Comparison of ENCODE assay signal across 8 cellular contexts in the genomic region with DNA sequence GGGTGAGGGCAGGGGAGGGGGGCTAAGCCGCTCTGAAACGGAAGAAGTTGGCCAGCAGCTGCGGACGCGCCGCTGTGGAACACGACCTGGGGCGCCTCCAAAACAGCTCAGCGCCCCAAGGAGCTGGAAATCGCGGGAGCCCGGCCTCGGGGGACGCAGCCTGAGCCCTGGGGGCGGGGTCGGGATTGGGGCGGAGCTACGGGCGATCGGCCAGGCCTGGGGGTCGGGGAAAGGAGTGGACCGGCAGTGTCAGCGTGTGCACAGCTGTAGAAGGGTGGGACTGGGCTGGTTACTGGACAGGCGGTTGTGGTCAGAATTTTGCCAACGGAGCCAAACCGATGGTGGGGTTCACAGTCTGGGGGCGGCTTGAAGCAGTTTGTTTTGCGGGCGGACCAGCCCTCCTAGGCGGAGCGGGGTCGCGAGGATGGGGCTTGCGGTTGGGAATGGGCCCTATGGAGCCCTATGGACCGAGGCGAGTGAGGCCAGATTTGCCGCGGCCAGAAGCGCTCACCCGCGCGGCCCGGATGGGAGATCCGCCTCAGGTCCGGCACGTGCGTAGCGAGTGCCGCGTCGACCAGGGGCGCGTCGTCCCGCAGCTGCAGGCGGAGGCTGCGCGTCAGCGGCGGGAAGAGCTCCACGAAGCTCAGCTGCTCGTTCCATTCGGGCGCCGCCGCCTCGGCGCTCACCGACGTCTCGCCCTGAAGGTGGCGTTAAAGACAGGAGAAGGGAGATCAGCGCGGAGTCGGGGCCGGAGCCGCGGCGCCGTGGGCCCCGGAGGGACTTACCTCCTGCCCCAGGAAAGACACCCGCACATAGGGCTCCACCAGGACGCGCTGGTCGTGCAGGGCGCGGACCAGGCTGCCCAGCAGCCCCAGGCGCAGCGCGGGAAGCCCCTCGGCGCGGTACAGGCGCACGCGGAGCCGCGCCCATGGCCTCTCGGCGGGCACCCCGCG. TPM values are rescaled to one million over a fixed set of nuclear protein-coding genes. Genes with fewer than 3 reads are reported as not detected.
A peak's percentile ranks its signal among the peaks of the same experiment; 100 is the strongest.
DNase-seq lines count a peak whose midpoint lies in the region; ATAC-seq and TF ChIP-seq lines count a peak whose summit lies in the region.

No MANE protein-coding gene starts in this region.

- peaks cover 13 to 19% of the 10 kb centered on the region in 2 donors for H3K4me1 ChIP-seq in thoracic aorta (ENCODE audit: control insufficient read depth in 1 of 2, low read depth in 2 of 2)

- peaks cover 4% of the 10 kb centered on the region for H3K4me1 Mint-ChIP-seq in glutamatergic neuron (ENCODE audit: low read depth, unreplicated experiment)
- peaks cover 10% of the 10 kb centered on the region for H3K4me1 Mint-ChIP-seq in osteocyte (ENCODE audit: unreplicated experiment)

- H3K27ac ChIP-seq in HL-60 (replicated peaks) (no peak overlapping the region), thoracic aorta (no peak overlapping the region)

- H3K4me3 Mint-ChIP-seq in glutamatergic neuron (ENCODE audit: unreplicated experiment), result peak overlapping the region; percentile 82
- peak overlapping the region; percentile 72 for H3K4me3 Mint-ChIP-seq in osteocyte (ENCODE audit: unreplicated experiment)

- H3K9me3 ChIP-seq in thoracic aorta, result no peaks in the 10 kb centered on the region

- peak; percentile 80 for DNase-seq in COLO668 (lab: John Stamatoyannopoulos, UW; ENCODE audit: unreplicated experiment)
- peak; percentile 60 to 83 for DNase-seq in HL-60 (ENCODE audit: low read depth in 1 of 2, low spot score in 1 of 2)
- DNase-seq in SK-N-DZ (ENCODE audit: low spot score), result peak; percentile 76
- DNase-seq in activated naive CD4-positive, alpha-beta T cell (lab: John Stamatoyannopoulos, UW), result peak; percentile 34 to 74 (median 48)
- peak; percentile 81 for DNase-seq in glutamatergic neuron
- no peak for DNase-seq in osteocyte (ENCODE audit: extremely low spot score, unreplicated experiment)
- DNase-seq in thoracic aorta (ENCODE audit: low spot score), result no peak

- H3K36me3 Mint-ChIP-seq in glutamatergic neuron (ENCODE audit: unreplicated experiment) (no peaks in the 10 kb centered on the region), osteocyte (ENCODE audit: unreplicated experiment) (no peaks in the 10 kb centered on the region)

- H3K27ac Mint-ChIP-seq in glutamatergic neuron (ENCODE audit: unreplicated experiment) (no peak overlapping the region), osteocyte (ENCODE audit: unreplicated experiment) (no peak overlapping the region)

- H3K4me3 ChIP-seq in HL-60 (replicated peaks; ENCODE audit: insufficient read depth, low read length), result peak overlapping the region; percentile 25
- H3K4me3 ChIP-seq in thoracic aorta, result peak overlapping the region; percentile 79

- TF ChIP-seq CTCF in HL-60 (IDR thresholded peaks at IDR 0.05; ENCODE audit: insufficient read depth, low read length), result peak; percentile 18
- TF ChIP-seq CTCF in glutamatergic neuron (IDR thresholded peaks at IDR 0.05; ENCODE audit: partially characterized antibody, unreplicated experiment), result no peak
- TF ChIP-seq CTCF in osteocyte (IDR thresholded peaks at IDR 0.05), result peak; percentile 57
- TF ChIP-seq CTCF in thoracic aorta (IDR thresholded peaks at IDR 0.05), result peak; percentile 36

- ATAC-seq in thoracic aorta (ENCODE audit: insufficient number of reproducible peaks, low FRiP score, low read depth) (no peak), GM21619 (IDR thresholded peaks at IDR 0.05; ENCODE audit: unreplicated experiment) (no peak)

- no peaks in the 10 kb centered on the region for H3K36me3 ChIP-seq in thoracic aorta

- H3K9me3 Mint-ChIP-seq in glutamatergic neuron (ENCODE audit: unreplicated experiment) (peaks cover 9% of the 10 kb centered on the region), osteocyte (ENCODE audit: unreplicated experiment) (no peaks in the 10 kb centered on the region)

- H3K27me3 Mint-ChIP-seq in glutamatergic neuron (ENCODE audit: unreplicated experiment) (peaks cover 14% of the 10 kb centered on the region), osteocyte (ENCODE audit: unreplicated experiment) (peaks cover 22% of the 10 kb centered on the region)

- H3K27me3 ChIP-seq in HL-60 (ENCODE audit: insufficient read depth, poor library complexity, severe bottlenecking) (peaks cover 19% of the 10 kb centered on the region), thoracic aorta (replicated peaks; ENCODE audit: insufficient read depth) (no peaks in the 10 kb centered on the region)

RNA-seq across cellular contexts. Expression of a gene that starts 14.3 kb away (rescaled TPM):
- polyA plus RNA-seq in SK-N-DZ (2014; cell fraction: cytosol; rRNA removed), result 2.9 and 7.8 TPM in 2 replicates
- polyA plus RNA-seq in SK-N-DZ (2014; cell fraction: nucleus; rRNA removed), result 46.8 and 53.6 TPM in 2 replicates
- 5.0 TPM for total RNA-seq in glutamatergic neuron (ENCODE audit: unreplicated experiment)
- 1.8 and 1.9 TPM in 2 replicates for total RNA-seq in osteocyte
- 1 to 10 TPM in 1 of 2 donors, not detected in 1; 1.5 TPM for total RNA-seq in thoracic aorta

RNA-seq across cellular contexts. Expression of a gene that starts 59.4 kb away (rescaled TPM):
- 372 and 382 TPM in 2 replicates for polyA plus RNA-seq in SK-N-DZ (2014; cell fraction: cytosol; rRNA removed)
- polyA plus RNA-seq in SK-N-DZ (2014; cell fraction: nucleus; rRNA removed), result 407 and 481 TPM in 2 replicates
- 233 TPM for total RNA-seq in glutamatergic neuron (ENCODE audit: unreplicated experiment)
- total RNA-seq in osteocyte, result 313 and 323 TPM in 2 replicates
- 100 to 1,000 TPM; 119 to 188 TPM for total RNA-seq in thoracic aorta

Comparison
In these comparisons a context has a peak if more than half of its experiments do, and no peak if none do; other contexts are left out.
1. DNase-seq: peak in COLO668 (single experiment), HL-60 (2 of 2), SK-N-DZ (single experiment), activated naive CD4-positive, alpha-beta T cell (4 of 4) and glutamatergic neuron (single experiment); none in osteocyte (single experiment) and thoracic aorta (single experiment).